ENCODE assay signal across 1 cellular context in the genomic region with DNA sequence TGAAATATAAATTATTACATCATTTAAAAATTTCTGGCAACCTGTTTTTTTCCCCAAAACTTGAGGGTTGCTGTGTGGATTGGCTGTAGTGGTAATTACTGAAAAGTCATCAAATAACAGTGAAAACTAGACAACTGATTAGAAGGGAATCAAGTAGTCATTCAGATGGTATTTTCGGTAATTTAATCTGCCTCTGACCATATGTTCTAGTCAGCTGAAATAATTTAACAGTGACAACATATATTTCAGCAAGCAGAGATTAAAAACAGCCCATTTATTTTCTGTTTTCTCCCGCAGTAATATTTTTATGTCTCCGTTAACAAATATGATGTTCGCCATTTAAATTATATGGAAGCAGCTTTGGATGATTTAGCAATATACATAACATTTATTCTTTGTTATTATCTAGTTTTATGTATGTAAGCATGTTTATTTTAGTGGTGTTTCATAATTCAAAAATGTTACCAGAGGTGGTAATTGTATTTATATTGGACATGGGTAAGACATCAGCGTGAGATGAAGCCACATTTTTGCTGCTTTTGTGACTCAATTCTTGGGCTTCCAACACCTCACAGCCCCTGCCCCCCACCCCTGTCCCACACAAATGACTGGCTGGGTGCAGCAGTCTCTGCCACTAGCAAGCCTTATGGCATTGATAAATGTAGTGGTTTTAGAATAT.
TF ChIP-seq lines count a peak whose summit lies in the region.

No MANE protein-coding gene starts in this region.

TF ChIP-seq in HepG2, 621 proteins besides CTCF, POLR2A, EP300 and RAD21:
- TF ChIP-seq ZC3H13 (CRISPR knock-in tag; IDR thresholded peaks at IDR 0.05) (no peak), TAF1 (CRISPR knock-in tag; IDR thresholded peaks at IDR 0.05) (no peak), FOSL1 (CRISPR knock-in tag; IDR thresholded peaks at IDR 0.05; ENCODE audit: borderline replicate concordance) (no peak), ZBTB10 (CRISPR knock-in tag; IDR thresholded peaks at IDR 0.05; ENCODE audit: borderline replicate concordance) (no peak), TAF15 (IDR thresholded peaks at IDR 0.05; ENCODE audit: low read depth, low read length, poor library complexity, severe bottlenecking) (no peak), TSC22D2 (CRISPR knock-in tag; IDR thresholded peaks at IDR 0.05; ENCODE audit: borderline replicate concordance) (no peak), POGZ (CRISPR knock-in tag; IDR thresholded peaks at IDR 0.05) (no peak), ZNF232 (CRISPR knock-in tag; IDR thresholded peaks at IDR 0.05; ENCODE audit: borderline replicate concordance) (no peak), ZNF180 (CRISPR knock-in tag; IDR thresholded peaks at IDR 0.05; ENCODE audit: borderline replicate concordance, low read depth) (no peak), FLYWCH1 (CRISPR knock-in tag; IDR thresholded peaks at IDR 0.05) (no peak), THAP11 (CRISPR knock-in tag; IDR thresholded peaks at IDR 0.05) (no peak), RARG (CRISPR knock-in tag; IDR thresholded peaks at IDR 0.05; ENCODE audit: low read depth) (no peak), ZNF446 (CRISPR knock-in tag; IDR thresholded peaks at IDR 0.05) (no peak), ZSCAN5A (CRISPR knock-in tag; IDR thresholded peaks at IDR 0.05; ENCODE audit: borderline replicate concordance) (no peak), HES4 (CRISPR knock-in tag; IDR thresholded peaks at IDR 0.05; ENCODE audit: borderline replicate concordance) (no peak)
- TF ChIP-seq, protein P1, sequence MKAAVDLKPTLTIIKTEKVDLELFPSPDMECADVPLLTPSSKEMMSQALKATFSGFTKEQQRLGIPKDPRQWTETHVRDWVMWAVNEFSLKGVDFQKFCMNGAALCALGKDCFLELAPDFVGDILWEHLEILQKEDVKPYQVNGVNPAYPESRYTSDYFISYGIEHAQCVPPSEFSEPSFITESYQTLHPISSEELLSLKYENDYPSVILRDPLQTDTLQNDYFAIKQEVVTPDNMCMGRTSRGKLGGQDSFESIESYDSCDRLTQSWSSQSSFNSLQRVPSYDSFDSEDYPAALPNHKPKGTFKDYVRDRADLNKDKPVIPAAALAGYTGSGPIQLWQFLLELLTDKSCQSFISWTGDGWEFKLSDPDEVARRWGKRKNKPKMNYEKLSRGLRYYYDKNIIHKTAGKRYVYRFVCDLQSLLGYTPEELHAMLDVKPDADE (CRISPR knock-in tag; IDR thresholded peaks at IDR 0.05): no peak
TF ChIP-seq in HepG2: peak in this region for 0.
